21 cellular contexts compared by ENCODE assay signal in genomic region chr5:143074414-143074996, GRCh38.
A peak's percentile ranks its signal among the peaks of the same experiment; 100 is the strongest.
DNase-seq lines count a peak whose midpoint lies in the region; ATAC-seq, FAIRE-seq and TF ChIP-seq lines count a peak whose summit lies in the region.
"Had no signal": no experiment of that assay in that cellular context is flagged by ENCODE, and none has a peak within 500 bp of the region (broad histone marks: within the 10 kb centered on the region; RNA-seq: fewer than 3 reads in every experiment).

No MANE protein-coding gene starts in this region.

- H3K4me1 ChIP-seq in breast epithelium, result no peaks in the 10 kb centered on the region
- peaks cover 10% of the 10 kb centered on the region for H3K4me1 ChIP-seq in smooth muscle cell (ENCODE audit: low read depth)
- H3K4me1 ChIP-seq in pancreas, result no peaks in the 10 kb centered on the region
- peaks cover 0 to 5% of the 10 kb centered on the region in 2 donors for H3K4me1 ChIP-seq in kidney (ENCODE audit: control insufficient read depth in 1 of 2, insufficient read depth in 1 of 2, low read depth in 1 of 2, low read length in 2 of 2)
- H3K4me1 ChIP-seq: thyroid gland had no signal

- DNase-seq in MCF 10A (ENCODE audit: unreplicated experiment) (peak; percentile 56), breast epithelium (ENCODE audit: low spot score in 2 of 2) (no peak), LHCN-M2 (ENCODE audit: low read depth) (peak; percentile 56), epithelial cell of prostate (ENCODE audit: low read depth, low spot score) (peak; percentile 29), smooth muscle cell (lab: John Stamatoyannopoulos, UW; ENCODE audit: unreplicated experiment) (no peak), pancreas (no peak), kidney (no peak)
- DNase-seq in NK-92 treated with Interleukin-12 subunit alpha and Interleukin-12 subunit beta, amount 100 ng/mL, for 24 hours (lab: John Stamatoyannopoulos, UW), result no peak
- DNase-seq: activated CD4-positive, CD25-positive, alpha-beta regulatory T cell treated with anti-CD3 and anti-CD28 coated beads, Interleukin-2, amount 50 U/mL, for 72 hours; activated T-cell treated with anti-CD3 and anti-CD28 coated beads, Interleukin-2, amount 50 U/mL, for 72 hours; CD8-positive, alpha-beta T cell; left colon; NCI-H2227 treated with DMSO at 0.1 percent for 48 hours; retina; thyroid gland had no signal

- TF ChIP-seq CTCF in MCF 10A (IDR thresholded peaks at IDR 0.05; ENCODE audit: unreplicated experiment) (no peak), breast epithelium (IDR thresholded peaks at IDR 0.05) (no peak), smooth muscle cell (IDR thresholded peaks at IDR 0.05; ENCODE audit: borderline replicate concordance, insufficient read depth, poor library complexity, severe bottlenecking) (no peak), pancreas (IDR thresholded peaks at IDR 0.05) (no peak), kidney (IDR thresholded peaks at IDR 0.05; ENCODE audit: borderline replicate concordance, extremely low read depth, insufficient read depth) (no peak)

- no peak overlapping the region for H2AFZ ChIP-seq in smooth muscle cell (ENCODE audit: low read depth)

- H3K27me3 ChIP-seq in breast epithelium (no peaks in the 10 kb centered on the region), smooth muscle cell (ENCODE audit: low read depth) (no peaks in the 10 kb centered on the region), pancreas (no peaks in the 10 kb centered on the region)
- H3K27me3 ChIP-seq: gastroesophageal sphincter, neutrophil, thyroid gland had no signal

- CTCF ChIA-PET in MCF 10A (lab: Yijun Ruan, JAX), result interaction anchor here (0.5 to 2.0 kb wide), 7 partner anchors 8 to 220 kb away, joined by 3 to 7 read pairs (median 4); no protein-coding TSS in a partner anchor

- ATAC-seq in pancreas, result no peak
- ATAC-seq: activated T-cell treated with anti-CD3 and anti-CD28 coated beads, Interleukin-2, amount 50 U/mL, for 72 hours; CD8-positive, alpha-beta T cell; gastroesophageal sphincter; left colon had no signal

- H3K4me3 Mint-ChIP-seq in MCF 10A (ENCODE audit: unreplicated experiment), result no peak overlapping the region
- H3K4me3 Mint-ChIP-seq: activated naive CD8-positive, alpha-beta T cell; activated T-cell treated with anti-CD3 and anti-CD28 coated beads, Interleukin-2, amount 50 U/mL, for 72 hours; CD8-positive, alpha-beta T cell; mesothelial cell of epicardium had no signal

- BruUV-seq in MCF 10A (replicated peaks; lab: Mats Ljungman, UMichigan), result no TSS peak

- FAIRE-seq in pancreas (lab: Jason Lieb, UNC), result no peak
- no peak for FAIRE-seq in kidney (lab: Jason Lieb, UNC)
- FAIRE-seq: endothelial cell of umbilical vein had no signal

- H3K9me3 ChIP-seq in breast epithelium (no peaks in the 10 kb centered on the region), smooth muscle cell (replicated peaks; ENCODE audit: low read depth) (no peaks in the 10 kb centered on the region), pancreas (no peaks in the 10 kb centered on the region), kidney (ENCODE audit: control insufficient read depth in 1 of 2, low read length in 2 of 2) (peaks cover 0 to 6% of the 10 kb centered on the region in 2 donors)
- H3K9me3 ChIP-seq: gastroesophageal sphincter, neutrophil, thyroid gland had no signal

- WGBS in smooth muscle cell (ENCODE audit: low lambda C conversion rate), result 65% methylated on average over 1 of the region's 1 CpG
- 87 to 89% methylated on average over 1 of the region's 1 CpG for WGBS in pancreas, 2 donors

- H3K36me3 ChIP-seq in breast epithelium, result no peaks in the 10 kb centered on the region
- H3K36me3 ChIP-seq in smooth muscle cell (ENCODE audit: low read depth), result peaks cover 2% of the 10 kb centered on the region
- H3K36me3 ChIP-seq in pancreas, result no peaks in the 10 kb centered on the region
- H3K36me3 ChIP-seq in kidney (ENCODE audit: control insufficient read depth in 1 of 2, insufficient read depth in 2 of 2, low read length in 2 of 2), result no peaks in the 10 kb centered on the region
- H3K36me3 ChIP-seq: thyroid gland had no signal

- intact Hi-C loops in MCF 10A (cut with micrococcal nuclease) (no loop called here), breast epithelium (cut with DNase I; ENCODE audit: low total_unique reads) (no loop called here), pancreas (cut with DNase I) (no loop called here), kidney (cut with DNase I) (no loop called here)

- H3K27me3 Mint-ChIP-seq in MCF 10A (ENCODE audit: insufficient read depth, unreplicated experiment), result no peaks in the 10 kb centered on the region
- H3K27me3 Mint-ChIP-seq: activated naive CD8-positive, alpha-beta T cell had no signal

- peaks cover 20% of the 10 kb centered on the region for H3K9me3 Mint-ChIP-seq in MCF 10A (ENCODE audit: unreplicated experiment)

- POLR2A ChIA-PET in MCF 10A (lab: Yijun Ruan, JAX), result interaction anchor here (0.6 to 4.4 kb wide), 9 partner anchors 10 to 421 kb away, joined by 3 to 44 read pairs (median 4); no protein-coding TSS in a partner anchor

- H3K27ac ChIP-seq in breast epithelium, result no peak overlapping the region
- no peak overlapping the region for H3K27ac ChIP-seq in epithelial cell of prostate
- peak overlapping the region; percentile 67 for H3K27ac ChIP-seq in smooth muscle cell (ENCODE audit: low read depth)
- H3K27ac ChIP-seq in pancreas, result no peak overlapping the region
- no peak overlapping the region for H3K27ac ChIP-seq in kidney (ENCODE audit: low read depth in 2 of 2, low read length in 2 of 2)
- H3K27ac ChIP-seq: coronary artery, gastroesophageal sphincter, neutrophil, thyroid gland had no signal

- H3K27ac Mint-ChIP-seq in MCF 10A (ENCODE audit: low read depth, unreplicated experiment), result peak overlapping the region; percentile 11
- H3K27ac Mint-ChIP-seq: activated naive CD8-positive, alpha-beta T cell; activated T-cell treated with anti-CD3 and anti-CD28 coated beads, Interleukin-2, amount 50 U/mL, for 72 hours; CD8-positive, alpha-beta T cell; mesothelial cell of epicardium had no signal

- H3K4me3 ChIP-seq in breast epithelium (no peak overlapping the region), smooth muscle cell (no peak overlapping the region), pancreas (no peak overlapping the region), kidney (ENCODE audit: low read length in 2 of 2) (no peak overlapping the region)
- H3K4me3 ChIP-seq: coronary artery, gastroesophageal sphincter, thyroid gland had no signal

- peak overlapping the region; percentile 7 for H3K4me2 ChIP-seq in smooth muscle cell

- no peak for TF ChIP-seq POLR2A in breast epithelium (IDR thresholded peaks at IDR 0.05)

- H3K36me3 Mint-ChIP-seq in MCF 10A (ENCODE audit: insufficient read depth, unreplicated experiment), result peaks cover 5% of the 10 kb centered on the region

- H3K9ac ChIP-seq in smooth muscle cell (ENCODE audit: low read depth), result no peak overlapping the region
- H3K9ac ChIP-seq in kidney (ENCODE audit: low read length in 2 of 2), result no peak overlapping the region

- peaks cover 8% of the 10 kb centered on the region for H3F3A ChIP-seq in smooth muscle cell (ENCODE audit: low read depth)

- H3K4me1 Mint-ChIP-seq in MCF 10A (ENCODE audit: insufficient read depth, unreplicated experiment), result peaks cover 8% of the 10 kb centered on the region

- H4K20me1 ChIP-seq in smooth muscle cell (ENCODE audit: low read depth), result no peaks in the 10 kb centered on the region

- no peaks in the 10 kb centered on the region for H3K79me2 ChIP-seq in smooth muscle cell (ENCODE audit: low read depth)

Comparison
In these comparisons a context has a peak if more than half of its experiments do, and no peak if none do; other contexts are left out.
1. DNase-seq: peak in MCF 10A (single experiment), LHCN-M2 (single experiment) and epithelial cell of prostate (single experiment); none in breast epithelium (0 of 2), smooth muscle cell (single experiment), NK-92 treated with Interleukin-12 subunit alpha and Interleukin-12 subunit beta, amount 100 ng/mL, for 24 hours (single experiment), pancreas (0 of 6) and kidney (single experiment).